8 cellular contexts compared by ENCODE assay signal in genomic region chr6:125153541-125154183, GRCh38. TPM values are rescaled to one million over a fixed set of nuclear protein-coding genes. Genes with fewer than 3 reads are reported as not detected.
DNase-seq lines count a peak whose midpoint lies in the region; ATAC-seq lines count a peak whose summit lies in the region.

A gene with protein sequence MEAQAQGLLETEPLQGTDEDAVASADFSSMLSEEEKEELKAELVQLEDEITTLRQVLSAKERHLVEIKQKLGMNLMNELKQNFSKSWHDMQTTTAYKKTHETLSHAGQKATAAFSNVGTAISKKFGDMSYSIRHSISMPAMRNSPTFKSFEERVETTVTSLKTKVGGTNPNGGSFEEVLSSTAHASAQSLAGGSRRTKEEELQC (plus strand): TSS chr6:125153773. CDS start chr6:125153952, 179 bp downstream.

- POLR2A ChIA-PET in naive thymus-derived CD4-positive, alpha-beta T cell (lab: Charles Lee), result no interaction called here

- no peaks in the 10 kb centered on the region for H3K9me3 ChIP-seq in naive thymus-derived CD4-positive, alpha-beta T cell (ENCODE audit: control insufficient read depth in 2 of 3, low read length in 3 of 3)

- peaks cover 0 to 4% of the 10 kb centered on the region in 2 donors for H3K27me3 ChIP-seq in naive thymus-derived CD4-positive, alpha-beta T cell (ENCODE audit: control insufficient read depth in 2 of 2, insufficient read depth in 2 of 2, low read length in 2 of 2)

- intact Hi-C loops in naive thymus-derived CD4-positive, alpha-beta T cell (cut with micrococcal nuclease), result loop anchor here (1.0 to 10.0 kb wide), 7 partner anchors 149 to 1967 kb away; partner anchors contain the start of genes HDDC2 (in 1 of the 2) and TRMT11 (in 1 of the 2)

- H3K9me3 Mint-ChIP-seq in activated T-helper 17 cell treated with anti-CD3 and anti-CD28 coated beads, Interleukin-2, amount 50 U/mL, for 72 hours, result no peaks in the 10 kb centered on the region
- H3K9me3 Mint-ChIP-seq in naive thymus-derived CD4-positive, alpha-beta T cell, result no peaks in the 10 kb centered on the region

- no peak within 1 kb of the TSS for H3K27ac ChIP-seq in naive thymus-derived CD4-positive, alpha-beta T cell (ENCODE audit: low read depth, low read length)

- peak within 1 kb of the TSS; percentile 55 for H3K4me3 ChIP-seq in naive thymus-derived CD4-positive, alpha-beta T cell (ENCODE audit: low read length)

- DNase-seq in COLO829 (ENCODE audit: low spot score), result peak; percentile 59
- DNase-seq in HS-5 (ENCODE audit: low read depth), result peak; percentile 9
- peak; percentile 87 for DNase-seq in OCI-M1 (lab: John Stamatoyannopoulos, UW)
- DNase-seq in fibroblast of peridontal ligament (ENCODE audit: extremely low read depth), result peak; percentile 55
- peak; percentile 23 to 68 (median 35) for DNase-seq in naive thymus-derived CD4-positive, alpha-beta T cell
- DNase-seq in stimulated activated naive CD4-positive, alpha-beta T cell treated with Interleukin-2 at 50 U/mL for 16 hours (lab: John Stamatoyannopoulos, UW), result peak; percentile 47

- peak within 1 kb of the TSS; percentile 66 for H3K4me3 Mint-ChIP-seq in activated T-helper 17 cell treated with anti-CD3 and anti-CD28 coated beads, Interleukin-2, amount 50 U/mL, for 72 hours
- H3K4me3 Mint-ChIP-seq in naive thymus-derived CD4-positive, alpha-beta T cell, result peak within 1 kb of the TSS; percentile 72 to 87 (median 78)

- ATAC-seq in GM21381 (IDR thresholded peaks at IDR 0.05; ENCODE audit: unreplicated experiment), result peak; percentile 98
- peak; percentile 94 for ATAC-seq in activated T-helper 17 cell treated with anti-CD3 and anti-CD28 coated beads, Interleukin-2, amount 50 U/mL, for 72 hours (replicated peaks)
- peak; percentile 87 for ATAC-seq in naive thymus-derived CD4-positive, alpha-beta T cell

- no peaks in the 10 kb centered on the region for H3K4me1 Mint-ChIP-seq in activated T-helper 17 cell treated with anti-CD3 and anti-CD28 coated beads, Interleukin-2, amount 50 U/mL, for 72 hours
- H3K4me1 Mint-ChIP-seq in naive thymus-derived CD4-positive, alpha-beta T cell, result peaks cover 0 to 14% (median 10%) of the 10 kb centered on the region in 7 donors

- H3K36me3 ChIP-seq in naive thymus-derived CD4-positive, alpha-beta T cell (ENCODE audit: control insufficient read depth in 2 of 3, insufficient read depth in 3 of 3, low read length in 3 of 3), result no peaks in the 10 kb centered on the region

- H3K4me1 ChIP-seq in naive thymus-derived CD4-positive, alpha-beta T cell (ENCODE audit: control insufficient read depth in 2 of 2, insufficient read depth in 2 of 2, low read length in 2 of 2), result peaks cover 0 to 5% of the 10 kb centered on the region in 2 donors

- H3K27ac Mint-ChIP-seq in activated T-helper 17 cell treated with anti-CD3 and anti-CD28 coated beads, Interleukin-2, amount 50 U/mL, for 72 hours, result no peak within 1 kb of the TSS
- no peak within 1 kb of the TSS for H3K27ac Mint-ChIP-seq in naive thymus-derived CD4-positive, alpha-beta T cell

- CTCF ChIA-PET in naive thymus-derived CD4-positive, alpha-beta T cell (lab: Charles Lee), result interaction anchor here (0.8 to 1.0 kb wide), 2 partner anchors 9 to 39 kb away, joined by 3 read pairs; no protein-coding TSS in a partner anchor

- H3K36me3 Mint-ChIP-seq in activated T-helper 17 cell treated with anti-CD3 and anti-CD28 coated beads, Interleukin-2, amount 50 U/mL, for 72 hours (ENCODE audit: low read depth), result no peaks in the 10 kb centered on the region
- H3K36me3 Mint-ChIP-seq in naive thymus-derived CD4-positive, alpha-beta T cell, result no peaks in the 10 kb centered on the region

- H3K27me3 Mint-ChIP-seq in activated T-helper 17 cell treated with anti-CD3 and anti-CD28 coated beads, Interleukin-2, amount 50 U/mL, for 72 hours, result peaks cover 16% of the 10 kb centered on the region
- peaks cover 23 to 53% (median 44%) of the 10 kb centered on the region in 5 donors for H3K27me3 Mint-ChIP-seq in naive thymus-derived CD4-positive, alpha-beta T cell

RNA-seq across cellular contexts. Expression of the gene that starts here (rescaled TPM):
- total RNA-seq in activated T-helper 17 cell treated with anti-CD3 and anti-CD28 coated beads, Interleukin-2, amount 50 U/mL, for 72 hours, result 1 to 10 TPM in 1 of 2 donors, under 1 TPM in 1; 0.58 to 1.1 TPM
- total RNA-seq in naive thymus-derived CD4-positive, alpha-beta T cell, result under 1 TPM in 1 of 5 experiments, not detected in 4; 0.15 TPM
- under 1 TPM; 0.56 to 0.67 TPM for polyA plus RNA-seq in naive thymus-derived CD4-positive, alpha-beta T cell

Comparison
In these comparisons a context has a peak if more than half of its experiments do, and no peak if none do; other contexts are left out.
1. Peak in DNase-seq, ATAC-seq and H3K4me3 ChIP-seq in naive thymus-derived CD4-positive, alpha-beta T cell; RNA of the gene not detected or under 1 TPM.
2. DNase-seq: peak in every context shown above with its lines; median percentile 87 in OCI-M1; 59 in COLO829; 55 in fibroblast of peridontal ligament; 47 in stimulated activated naive CD4-positive, alpha-beta T cell treated with Interleukin-2 at 50 U/mL for 16 hours; 35 in naive thymus-derived CD4-positive, alpha-beta T cell; 9 in HS-5.